Comparison of ENCODE assay signal across 9 cellular contexts in the genomic region with DNA sequence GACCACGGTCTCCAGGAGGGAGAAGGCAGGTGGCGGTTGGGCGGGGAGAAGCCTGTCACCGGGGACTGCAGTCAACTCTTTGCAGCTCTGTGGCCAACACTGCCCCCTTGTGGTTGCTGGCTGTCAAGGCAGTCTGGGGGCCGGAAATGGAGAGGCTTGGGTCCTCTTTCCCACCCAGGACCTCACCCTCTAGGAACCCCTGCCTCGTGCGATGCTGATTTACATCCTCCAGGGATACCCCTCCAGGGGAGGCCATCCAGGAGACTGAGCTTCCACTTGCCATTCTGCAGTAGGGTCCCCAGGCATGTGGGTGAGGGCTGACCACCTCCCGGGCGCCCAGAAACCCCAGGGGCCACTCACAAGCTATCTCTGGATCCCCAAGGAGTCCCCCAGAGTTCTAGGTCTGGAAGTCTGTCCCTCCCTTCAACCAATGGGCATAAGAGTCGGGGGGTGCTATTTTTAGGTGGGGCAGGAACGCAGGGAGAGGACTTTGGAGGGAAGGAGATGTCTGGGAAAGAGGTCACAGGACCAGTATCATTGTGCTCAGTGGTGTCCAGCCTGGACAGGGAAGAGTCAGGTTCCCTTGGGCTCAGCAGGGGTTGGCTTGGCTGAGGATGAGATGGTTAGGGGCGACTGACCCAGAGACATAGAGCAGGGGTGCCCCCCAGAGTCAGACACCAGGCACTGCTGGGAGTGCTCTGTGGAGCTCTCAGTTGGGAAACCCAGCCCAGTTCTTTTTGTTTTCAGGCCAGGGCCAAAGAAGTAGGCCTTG. TPM values are rescaled to one million over a fixed set of nuclear protein-coding genes. Genes with fewer than 3 reads are reported as not detected.
A peak's percentile ranks its signal among the peaks of the same experiment; 100 is the strongest.
DNase-seq lines count a peak whose midpoint lies in the region; ATAC-seq and TF ChIP-seq lines count a peak whose summit lies in the region.
"Had no signal": no experiment of that assay in that cellular context is flagged by ENCODE, and none has a peak within 500 bp of the region (broad histone marks: within the 10 kb centered on the region; RNA-seq: fewer than 3 reads in every experiment).

No MANE protein-coding gene starts in this region.

- H3K27me3 ChIP-seq in osteoblast (ENCODE audit: insufficient read depth, low read length) (peaks cover 1% of the 10 kb centered on the region), suprapubic skin (no peaks in the 10 kb centered on the region)

- DNase-seq in DMS 273 (lab: John Stamatoyannopoulos, UW; ENCODE audit: unreplicated experiment) (peak; percentile 92), M059J (ENCODE audit: low read depth) (peak; percentile 77), SHP77 treated with DMSO at 0.1 percent for 48 hours (lab: John Stamatoyannopoulos, UW) (peak; percentile 61), activated gamma-delta T cell (lab: John Stamatoyannopoulos, UW) (peak; percentile 19), germinal center (ENCODE audit: low spot score) (peak; percentile 87), osteoblast (ENCODE audit: insufficient read length, low spot score, missing footprints) (peak; percentile 92), suprapubic skin (ENCODE audit: low spot score in 2 of 2) (peak; percentile 90)

- TF ChIP-seq EP300 in suprapubic skin (IDR thresholded peaks at IDR 0.05), result no peak

- 8% methylated on average over 2 of the region's 12 CpGs for WGBS in suprapubic skin

- peaks cover 10% of the 10 kb centered on the region for H3K4me1 ChIP-seq in osteoblast (ENCODE audit: insufficient read depth, low read length)
- H3K4me1 ChIP-seq in suprapubic skin, result peaks cover 16% of the 10 kb centered on the region

- peak overlapping the region; percentile 82 for H3K4me2 ChIP-seq in osteoblast (ENCODE audit: insufficient read depth, low read length)

- peak; percentile 78 for ATAC-seq in GM21723 (IDR thresholded peaks at IDR 0.05; ENCODE audit: unreplicated experiment)

- no peaks in the 10 kb centered on the region for H3K79me2 ChIP-seq in osteoblast (ENCODE audit: insufficient read depth, low read length)

- peak overlapping the region; percentile 91 for H2AFZ ChIP-seq in osteoblast (ENCODE audit: low read length)

- H3K36me3 ChIP-seq in osteoblast (ENCODE audit: insufficient read depth, low read length) (no peaks in the 10 kb centered on the region), suprapubic skin (no peaks in the 10 kb centered on the region)

- no peak for TF ChIP-seq POLR2A in suprapubic skin (IDR thresholded peaks at IDR 0.05)

- H3K27ac ChIP-seq in osteoblast (ENCODE audit: low read depth, low read length) (peak overlapping the region; percentile 20), suprapubic skin (no peak overlapping the region)
- H3K27ac ChIP-seq: epithelial cell of prostate had no signal

- H3K4me3 ChIP-seq in osteoblast (ENCODE audit: insufficient read depth, low read length) (peak overlapping the region; percentile 60), suprapubic skin (peak overlapping the region; percentile 3)

- peak; percentile 83 for TF ChIP-seq CTCF in osteoblast (IDR thresholded peaks at IDR 0.05; ENCODE audit: extremely low read depth, low read depth, low read length)
- peak; percentile 91 to 97 for TF ChIP-seq CTCF in suprapubic skin (IDR thresholded peaks at IDR 0.05)

- H3K9me3 ChIP-seq in osteoblast (ENCODE audit: low read depth, low read length) (no peaks in the 10 kb centered on the region), suprapubic skin (no peaks in the 10 kb centered on the region)

- no peaks in the 10 kb centered on the region for H4K20me1 ChIP-seq in osteoblast (ENCODE audit: insufficient read depth, low read length)

RNA-seq across cellular contexts. Expression of a gene that starts 7.1 kb away (rescaled TPM):
- not detected in 2 replicates for total RNA-seq in M059J (2014; rRNA removed; shearing (Covaris generic))
- total RNA-seq in osteoblast (not detected in 2 replicates), suprapubic skin (1 to 10 TPM in 1 of 4 donors, under 1 TPM in 1, not detected in 2; 0.19 to 1.4 TPM)

RNA-seq across cellular contexts. Expression of a gene that starts 15.9 kb away (rescaled TPM):
- 11.1 and 14.8 TPM in 2 replicates for total RNA-seq in M059J (2014; rRNA removed; shearing (Covaris generic))
- total RNA-seq in osteoblast (14.1 and 15.0 TPM in 2 replicates), suprapubic skin (10 to 100 TPM in 2 of 4 donors, 1 to 10 TPM in 2; 6.7 to 11.1 (median 9.5) TPM)

RNA-seq across cellular contexts. Expression of a gene that starts 23.0 kb away (rescaled TPM):
- total RNA-seq in M059J (2014; rRNA removed; shearing (Covaris generic)), result 1.1 and 2.4 TPM in 2 replicates
- 2.1 and 2.5 TPM in 2 replicates for total RNA-seq in osteoblast
- total RNA-seq in suprapubic skin, result 1 to 10 TPM; 2.1 to 8.5 (median 4.7) TPM

RNA-seq across cellular contexts. Expression of a gene that starts 38.7 kb away (rescaled TPM):
- 6.6 and 8.0 TPM in 2 replicates for total RNA-seq in M059J (2014; rRNA removed; shearing (Covaris generic))
- total RNA-seq in osteoblast (6.5 and 10.5 TPM in 2 replicates), suprapubic skin (10 to 100 TPM; 12.3 to 27.4 (median 24.7) TPM)

RNA-seq across cellular contexts. Expression of a gene that starts 48.8 kb away (rescaled TPM):
- 2.4 and 5.0 TPM in 2 replicates for total RNA-seq in M059J (2014; rRNA removed; shearing (Covaris generic))
- total RNA-seq in osteoblast (1.8 and 3.5 TPM in 2 replicates), suprapubic skin (1 to 10 TPM; 5.1 to 8.4 (median 7.2) TPM)

Comparison
In these comparisons a context has a peak if more than half of its experiments do, and no peak if none do; other contexts are left out.
1. DNase-seq: peak in every context shown above with its lines; median percentile 92 in DMS 273; 92 in osteoblast; 90 in suprapubic skin; 87 in germinal center; 77 in M059J; 61 in SHP77 treated with DMSO at 0.1 percent for 48 hours; 19 in activated gamma-delta T cell.